In the genomic region with DNA sequence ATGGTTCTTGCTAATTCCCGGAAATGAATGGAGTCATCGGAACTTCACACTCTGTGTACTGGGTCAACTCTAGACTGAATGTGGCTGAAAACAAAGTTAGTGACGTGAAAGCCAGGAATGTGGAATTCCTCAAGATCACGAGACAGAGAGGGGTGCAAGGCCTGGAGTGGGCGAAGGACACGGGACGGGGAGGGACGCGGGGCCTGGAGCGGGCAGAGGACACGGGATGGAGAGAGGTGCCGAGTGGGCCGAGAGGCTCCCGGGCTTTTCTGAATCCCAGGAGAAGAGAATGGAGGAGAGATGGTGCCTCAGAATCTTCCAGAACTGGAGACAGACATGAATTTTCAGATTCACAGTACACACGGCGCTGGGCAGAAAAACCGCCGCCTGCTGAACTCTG, we compare ENCODE assay signal across 2 cellular contexts.
TF ChIP-seq lines count a peak whose summit lies in the region.

No MANE protein-coding gene starts in this region.

TF ChIP-seq in WTC11, 78 proteins besides CTCF, POLR2A, EP300 and RAD21:
- TF ChIP-seq RORB (CRISPR knock-in tag; IDR thresholded peaks at IDR 0.05) (no peak), NFE2L1 (CRISPR knock-in tag; IDR thresholded peaks at IDR 0.05) (no peak), HMGA2 (CRISPR knock-in tag; IDR thresholded peaks at IDR 0.05) (no peak), TEAD4 (CRISPR knock-in tag; IDR thresholded peaks at IDR 0.05) (no peak)
- TF ChIP-seq, protein P1, sequence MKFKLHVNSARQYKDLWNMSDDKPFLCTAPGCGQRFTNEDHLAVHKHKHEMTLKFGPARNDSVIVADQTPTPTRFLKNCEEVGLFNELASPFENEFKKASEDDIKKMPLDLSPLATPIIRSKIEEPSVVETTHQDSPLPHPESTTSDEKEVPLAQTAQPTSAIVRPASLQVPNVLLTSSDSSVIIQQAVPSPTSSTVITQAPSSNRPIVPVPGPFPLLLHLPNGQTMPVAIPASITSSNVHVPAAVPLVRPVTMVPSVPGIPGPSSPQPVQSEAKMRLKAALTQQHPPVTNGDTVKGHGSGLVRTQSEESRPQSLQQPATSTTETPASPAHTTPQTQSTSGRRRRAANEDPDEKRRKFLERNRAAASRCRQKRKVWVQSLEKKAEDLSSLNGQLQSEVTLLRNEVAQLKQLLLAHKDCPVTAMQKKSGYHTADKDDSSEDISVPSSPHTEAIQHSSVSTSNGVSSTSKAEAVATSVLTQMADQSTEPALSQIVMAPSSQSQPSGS (CRISPR knock-in tag; IDR thresholded peaks at IDR 0.05; ENCODE audit: borderline replicate concordance, low read depth), result no peak

TF ChIP-seq in endothelial cell of umbilical vein, 7 proteins besides CTCF, POLR2A, EP300 and RAD21:
- TF ChIP-seq FOS (IDR thresholded peaks at IDR 0.05; ENCODE audit: borderline replicate concordance, insufficient read depth, low read length), result no peak
- TF ChIP-seq, protein P2, sequence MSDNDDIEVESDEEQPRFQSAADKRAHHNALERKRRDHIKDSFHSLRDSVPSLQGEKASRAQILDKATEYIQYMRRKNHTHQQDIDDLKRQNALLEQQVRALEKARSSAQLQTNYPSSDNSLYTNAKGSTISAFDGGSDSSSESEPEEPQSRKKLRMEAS (IDR thresholded peaks at IDR 0.05; ENCODE audit: insufficient read depth, insufficient read length), result no peak
- TF ChIP-seq MYC (IDR thresholded peaks at IDR 0.05; ENCODE audit: low read depth, low read length), result no peak
- TF ChIP-seq EZH2 (IDR thresholded peaks at IDR 0.05; ENCODE audit: borderline replicate concordance, low read depth, low read length, severe bottlenecking), result no peak
- TF ChIP-seq GATA2 (IDR thresholded peaks at IDR 0.05; ENCODE audit: insufficient read depth, insufficient read length, low read depth, low read length), result no peak
- TF ChIP-seq JUN (IDR thresholded peaks at IDR 0.05; ENCODE audit: borderline replicate concordance, insufficient read depth, insufficient read length, low read depth), result no peak
- TF ChIP-seq POLR2AphosphoS5 (IDR thresholded peaks at IDR 0.05; ENCODE audit: insufficient read depth, low read depth, low read length), result no peak
